In the genomic region with DNA sequence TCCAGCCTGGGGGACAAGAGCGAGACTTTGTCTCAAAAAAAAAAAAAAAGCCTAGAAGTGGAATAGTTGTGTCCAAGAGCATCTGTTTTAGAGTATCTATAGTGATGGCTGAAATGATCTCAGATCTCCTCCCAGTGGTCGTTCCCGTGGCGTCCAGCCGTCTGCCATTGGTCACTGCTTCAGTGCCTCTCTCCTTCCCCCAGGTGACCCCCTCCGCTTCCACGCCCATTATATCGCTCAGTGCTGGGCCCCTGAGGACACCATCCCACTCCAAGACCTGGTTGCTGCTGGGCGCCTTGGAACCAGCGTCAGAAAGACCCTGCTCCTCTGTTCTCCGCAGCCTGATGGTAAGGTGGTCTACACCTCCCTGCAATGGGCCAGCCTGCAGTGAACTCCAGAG, we compare ENCODE assay signal across 2 cellular contexts.
TF ChIP-seq lines count a peak whose summit lies in the region.

No MANE protein-coding gene starts in this region.

TF ChIP-seq in GM23338, 12 proteins besides CTCF, POLR2A, EP300 and RAD21 (continues in another document):
- TF ChIP-seq, protein P1, sequence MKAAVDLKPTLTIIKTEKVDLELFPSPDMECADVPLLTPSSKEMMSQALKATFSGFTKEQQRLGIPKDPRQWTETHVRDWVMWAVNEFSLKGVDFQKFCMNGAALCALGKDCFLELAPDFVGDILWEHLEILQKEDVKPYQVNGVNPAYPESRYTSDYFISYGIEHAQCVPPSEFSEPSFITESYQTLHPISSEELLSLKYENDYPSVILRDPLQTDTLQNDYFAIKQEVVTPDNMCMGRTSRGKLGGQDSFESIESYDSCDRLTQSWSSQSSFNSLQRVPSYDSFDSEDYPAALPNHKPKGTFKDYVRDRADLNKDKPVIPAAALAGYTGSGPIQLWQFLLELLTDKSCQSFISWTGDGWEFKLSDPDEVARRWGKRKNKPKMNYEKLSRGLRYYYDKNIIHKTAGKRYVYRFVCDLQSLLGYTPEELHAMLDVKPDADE (IDR thresholded peaks at IDR 0.05), result no peak
- no peak for TF ChIP-seq POLR2AphosphoS5 (IDR thresholded peaks at IDR 0.05; ENCODE audit: low read depth)
- TF ChIP-seq STAT1 (IDR thresholded peaks at IDR 0.05; ENCODE audit: unreplicated experiment), result no peak
- no peak for TF ChIP-seq CREB1 (CRISPR knock-in tag; IDR thresholded peaks at IDR 0.05; ENCODE audit: low read depth)
- TF ChIP-seq ZNF331 (CRISPR knock-in tag; IDR thresholded peaks at IDR 0.05; ENCODE audit: low read depth), result no peak
- TF ChIP-seq EZH2 (IDR thresholded peaks at IDR 0.05; ENCODE audit: low read depth, unreplicated experiment), result no peak
- TF ChIP-seq, protein P2, sequence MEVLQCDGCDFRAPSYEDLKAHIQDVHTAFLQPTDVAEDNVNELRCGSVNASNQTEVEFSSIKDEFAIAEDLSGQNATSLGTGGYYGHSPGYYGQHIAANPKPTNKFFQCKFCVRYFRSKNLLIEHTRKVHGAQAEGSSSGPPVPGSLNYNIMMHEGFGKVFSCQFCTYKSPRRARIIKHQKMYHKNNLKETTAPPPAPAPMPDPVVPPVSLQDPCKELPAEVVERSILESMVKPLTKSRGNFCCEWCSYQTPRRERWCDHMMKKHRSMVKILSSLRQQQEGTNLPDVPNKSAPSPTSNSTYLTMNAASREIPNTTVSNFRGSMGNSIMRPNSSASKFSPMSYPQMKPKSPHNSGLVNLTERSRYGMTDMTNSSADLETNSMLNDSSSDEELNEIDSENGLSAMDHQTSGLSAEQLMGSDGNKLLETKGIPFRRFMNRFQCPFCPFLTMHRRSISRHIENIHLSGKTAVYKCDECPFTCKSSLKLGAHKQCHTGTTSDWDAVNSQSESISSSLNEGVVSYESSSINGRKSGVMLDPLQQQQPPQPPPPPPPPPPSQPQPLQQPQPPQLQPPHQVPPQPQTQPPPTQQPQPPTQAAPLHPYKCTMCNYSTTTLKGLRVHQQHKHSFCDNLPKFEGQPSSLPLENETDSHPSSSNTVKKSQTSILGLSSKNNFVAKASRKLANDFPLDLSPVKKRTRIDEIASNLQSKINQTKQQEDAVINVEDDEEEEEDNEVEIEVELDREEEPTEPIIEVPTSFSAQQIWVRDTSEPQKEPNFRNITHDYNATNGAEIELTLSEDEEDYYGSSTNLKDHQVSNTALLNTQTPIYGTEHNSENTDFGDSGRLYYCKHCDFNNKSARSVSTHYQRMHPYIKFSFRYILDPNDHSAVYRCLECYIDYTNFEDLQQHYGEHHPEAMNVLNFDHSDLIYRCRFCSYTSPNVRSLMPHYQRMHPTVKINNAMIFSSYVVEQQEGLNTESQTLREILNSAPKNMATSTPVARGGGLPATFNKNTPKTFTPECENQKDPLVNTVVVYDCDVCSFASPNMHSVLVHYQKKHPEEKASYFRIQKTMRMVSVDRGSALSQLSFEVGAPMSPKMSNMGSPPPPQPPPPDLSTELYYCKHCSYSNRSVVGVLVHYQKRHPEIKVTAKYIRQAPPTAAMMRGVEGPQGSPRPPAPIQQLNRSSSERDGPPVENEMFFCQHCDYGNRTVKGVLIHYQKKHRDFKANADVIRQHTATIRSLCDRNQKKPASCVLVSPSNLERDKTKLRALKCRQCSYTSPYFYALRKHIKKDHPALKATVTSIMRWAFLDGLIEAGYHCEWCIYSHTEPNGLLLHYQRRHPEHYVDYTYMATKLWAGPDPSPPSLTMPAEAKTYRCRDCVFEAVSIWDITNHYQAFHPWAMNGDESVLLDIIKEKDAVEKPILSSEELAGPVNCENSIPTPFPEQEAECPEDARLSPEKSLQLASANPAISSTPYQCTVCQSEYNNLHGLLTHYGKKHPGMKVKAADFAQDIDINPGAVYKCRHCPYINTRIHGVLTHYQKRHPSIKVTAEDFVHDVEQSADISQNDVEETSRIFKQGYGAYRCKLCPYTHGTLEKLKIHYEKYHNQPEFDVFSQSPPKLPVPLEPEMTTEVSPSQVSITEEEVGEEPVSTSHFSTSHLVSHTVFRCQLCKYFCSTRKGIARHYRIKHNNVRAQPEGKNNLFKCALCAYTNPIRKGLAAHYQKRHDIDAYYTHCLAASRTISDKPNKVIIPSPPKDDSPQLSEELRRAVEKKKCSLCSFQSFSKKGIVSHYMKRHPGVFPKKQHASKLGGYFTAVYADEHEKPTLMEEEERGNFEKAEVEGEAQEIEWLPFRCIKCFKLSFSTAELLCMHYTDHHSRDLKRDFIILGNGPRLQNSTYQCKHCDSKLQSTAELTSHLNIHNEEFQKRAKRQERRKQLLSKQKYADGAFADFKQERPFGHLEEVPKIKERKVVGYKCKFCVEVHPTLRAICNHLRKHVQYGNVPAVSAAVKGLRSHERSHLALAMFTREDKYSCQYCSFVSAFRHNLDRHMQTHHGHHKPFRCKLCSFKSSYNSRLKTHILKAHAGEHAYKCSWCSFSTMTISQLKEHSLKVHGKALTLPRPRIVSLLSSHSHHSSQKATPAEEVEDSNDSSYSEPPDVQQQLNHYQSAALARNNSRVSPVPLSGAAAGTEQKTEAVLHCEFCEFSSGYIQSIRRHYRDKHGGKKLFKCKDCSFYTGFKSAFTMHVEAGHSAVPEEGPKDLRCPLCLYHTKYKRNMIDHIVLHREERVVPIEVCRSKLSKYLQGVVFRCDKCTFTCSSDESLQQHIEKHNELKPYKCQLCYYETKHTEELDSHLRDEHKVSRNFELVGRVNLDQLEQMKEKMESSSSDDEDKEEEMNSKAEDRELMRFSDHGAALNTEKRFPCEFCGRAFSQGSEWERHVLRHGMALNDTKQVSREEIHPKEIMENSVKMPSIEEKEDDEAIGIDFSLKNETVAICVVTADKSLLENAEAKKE (CRISPR knock-in tag; IDR thresholded peaks at IDR 0.05), result no peak
- TF ChIP-seq NANOG (IDR thresholded peaks at IDR 0.05; ENCODE audit: borderline replicate concordance), result no peak
- TF ChIP-seq, protein P3, sequence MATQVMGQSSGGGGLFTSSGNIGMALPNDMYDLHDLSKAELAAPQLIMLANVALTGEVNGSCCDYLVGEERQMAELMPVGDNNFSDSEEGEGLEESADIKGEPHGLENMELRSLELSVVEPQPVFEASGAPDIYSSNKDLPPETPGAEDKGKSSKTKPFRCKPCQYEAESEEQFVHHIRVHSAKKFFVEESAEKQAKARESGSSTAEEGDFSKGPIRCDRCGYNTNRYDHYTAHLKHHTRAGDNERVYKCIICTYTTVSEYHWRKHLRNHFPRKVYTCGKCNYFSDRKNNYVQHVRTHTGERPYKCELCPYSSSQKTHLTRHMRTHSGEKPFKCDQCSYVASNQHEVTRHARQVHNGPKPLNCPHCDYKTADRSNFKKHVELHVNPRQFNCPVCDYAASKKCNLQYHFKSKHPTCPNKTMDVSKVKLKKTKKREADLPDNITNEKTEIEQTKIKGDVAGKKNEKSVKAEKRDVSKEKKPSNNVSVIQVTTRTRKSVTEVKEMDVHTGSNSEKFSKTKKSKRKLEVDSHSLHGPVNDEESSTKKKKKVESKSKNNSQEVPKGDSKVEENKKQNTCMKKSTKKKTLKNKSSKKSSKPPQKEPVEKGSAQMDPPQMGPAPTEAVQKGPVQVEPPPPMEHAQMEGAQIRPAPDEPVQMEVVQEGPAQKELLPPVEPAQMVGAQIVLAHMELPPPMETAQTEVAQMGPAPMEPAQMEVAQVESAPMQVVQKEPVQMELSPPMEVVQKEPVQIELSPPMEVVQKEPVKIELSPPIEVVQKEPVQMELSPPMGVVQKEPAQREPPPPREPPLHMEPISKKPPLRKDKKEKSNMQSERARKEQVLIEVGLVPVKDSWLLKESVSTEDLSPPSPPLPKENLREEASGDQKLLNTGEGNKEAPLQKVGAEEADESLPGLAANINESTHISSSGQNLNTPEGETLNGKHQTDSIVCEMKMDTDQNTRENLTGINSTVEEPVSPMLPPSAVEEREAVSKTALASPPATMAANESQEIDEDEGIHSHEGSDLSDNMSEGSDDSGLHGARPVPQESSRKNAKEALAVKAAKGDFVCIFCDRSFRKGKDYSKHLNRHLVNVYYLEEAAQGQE (IDR thresholded peaks at IDR 0.05; ENCODE audit: unreplicated experiment), result no peak
- no peak for TF ChIP-seq ZNF114 (CRISPR knock-in tag; IDR thresholded peaks at IDR 0.05)

TF ChIP-seq in HEK293T, 16 proteins besides CTCF, POLR2A, EP300 and RAD21:
- TF ChIP-seq SP1 (IDR thresholded peaks at IDR 0.05) (no peak), FOXK2 (IDR thresholded peaks at IDR 0.05) (no peak), TARDBP (IDR thresholded peaks at IDR 0.05) (no peak), ZNF384 (IDR thresholded peaks at IDR 0.05) (no peak), BHLHE40 (IDR thresholded peaks at IDR 0.05; ENCODE audit: borderline replicate concordance) (no peak), HDGF (IDR thresholded peaks at IDR 0.05; ENCODE audit: borderline replicate concordance) (no peak), L3MBTL2 (conservative IDR thresholded peaks at IDR 0.05) (no peak), ELF4 (IDR thresholded peaks at IDR 0.05) (no peak), CTBP1 (IDR thresholded peaks at IDR 0.05; ENCODE audit: borderline replicate concordance) (no peak), FOXA1 (IDR thresholded peaks at IDR 0.05) (no peak), FOXM1 (IDR thresholded peaks at IDR 0.05; ENCODE audit: borderline replicate concordance) (no peak), LEF1 (IDR thresholded peaks at IDR 0.05; ENCODE audit: borderline replicate concordance) (no peak), SUZ12 (IDR thresholded peaks at IDR 0.05) (no peak), ARNT (IDR thresholded peaks at IDR 0.05) (no peak), NFRKB (IDR thresholded peaks at IDR 0.05) (no peak)
- TF ChIP-seq, protein P4, sequence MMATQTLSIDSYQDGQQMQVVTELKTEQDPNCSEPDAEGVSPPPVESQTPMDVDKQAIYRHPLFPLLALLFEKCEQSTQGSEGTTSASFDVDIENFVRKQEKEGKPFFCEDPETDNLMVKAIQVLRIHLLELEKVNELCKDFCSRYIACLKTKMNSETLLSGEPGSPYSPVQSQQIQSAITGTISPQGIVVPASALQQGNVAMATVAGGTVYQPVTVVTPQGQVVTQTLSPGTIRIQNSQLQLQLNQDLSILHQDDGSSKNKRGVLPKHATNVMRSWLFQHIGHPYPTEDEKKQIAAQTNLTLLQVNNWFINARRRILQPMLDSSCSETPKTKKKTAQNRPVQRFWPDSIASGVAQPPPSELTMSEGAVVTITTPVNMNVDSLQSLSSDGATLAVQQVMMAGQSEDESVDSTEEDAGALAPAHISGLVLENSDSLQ (IDR thresholded peaks at IDR 0.05), result no peak
TF ChIP-seq in HEK293T: peak in this region for 0.
